In the genomic region with DNA sequence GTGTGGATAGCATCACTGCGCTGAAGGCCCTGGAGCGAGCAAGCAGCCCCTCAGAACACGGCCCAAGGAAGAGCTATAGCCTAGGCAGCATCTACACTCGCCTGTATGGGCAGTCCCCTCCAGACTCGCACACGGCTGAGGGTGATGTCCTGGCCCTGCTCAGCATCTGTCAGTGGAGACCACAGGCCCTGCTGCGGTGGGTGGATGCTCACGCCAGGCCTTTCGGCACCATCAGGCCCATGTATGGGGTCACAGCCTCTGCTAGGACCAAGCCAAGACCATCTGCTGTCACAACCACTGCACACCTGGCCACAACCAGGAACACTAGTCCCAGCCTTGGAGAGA, we compare ENCODE assay signal across 9 cellular contexts. TPM values are rescaled to one million over a fixed set of nuclear protein-coding genes. Genes with fewer than 3 reads are reported as not detected.
DNase-seq lines count a peak whose midpoint lies in the region; ATAC-seq, FAIRE-seq and TF ChIP-seq lines count a peak whose summit lies in the region.
"Had no signal": no experiment of that assay in that cellular context is flagged by ENCODE, and none has a peak within 500 bp of the region (broad histone marks: within the 10 kb centered on the region; RNA-seq: fewer than 3 reads in every experiment).

No MANE protein-coding gene starts in this region.

- H3K36me3 ChIP-seq in ACC112 (ENCODE audit: insufficient read depth, low read length) (no peaks in the 10 kb centered on the region; the same call in 1 of the 2 replicates), HUES48 (ENCODE audit: control insufficient read depth, insufficient read depth, low read length) (peaks cover 35% of the 10 kb centered on the region)

- peak overlapping the region; percentile 97 to 99 for H3K27ac Mint-ChIP-seq in natural killer cell

- H3K27ac ChIP-seq in ACC112 (ENCODE audit: low read depth, low read length) (peak overlapping the region; percentile 97), HUES48 (ENCODE audit: low read depth, low read length) (peak overlapping the region; percentile 99)

- H3K9me3 Mint-ChIP-seq in natural killer cell = no peaks in the 10 kb centered on the region

- H3K4me3 ChIP-seq in ACC112 (ENCODE audit: low read depth, low read length) = peak overlapping the region; percentile 84
- no peak overlapping the region for H3K4me3 ChIP-seq in HUES48 (ENCODE audit: low read depth, low read length)
- peak overlapping the region; percentile 53 to 63 for H3K4me3 ChIP-seq in cardiac fibroblast (replicated peaks in 1 of 2; ENCODE audit: low read depth in 2 of 2, low read length in 2 of 2)

- H3K27me3 ChIP-seq in ACC112 (ENCODE audit: insufficient read depth, low read length) = no peaks in the 10 kb centered on the region
- no peaks in the 10 kb centered on the region for H3K27me3 ChIP-seq in HUES48 (ENCODE audit: control insufficient read depth, insufficient read depth, low read length)

- peaks cover 36 to 51% of the 10 kb centered on the region in 2 donors for H3K4me1 Mint-ChIP-seq in natural killer cell

- no peaks in the 10 kb centered on the region for H3K36me3 Mint-ChIP-seq in natural killer cell

- H2AFZ ChIP-seq in ACC112 (ENCODE audit: low read length, unreplicated experiment) = no peak overlapping the region

- no peak for FAIRE-seq in H54 (lab: Jason Lieb, UNC)

- DNase-seq in cardiac fibroblast (ENCODE audit: low read depth in 2 of 2) = no peak
- DNase-seq in natural killer cell = no peak
- no peak for DNase-seq in HK-2 (ENCODE audit: unreplicated experiment)
- DNase-seq in mucosa of gallbladder (ENCODE audit: low spot score) = no peak
- no peak for DNase-seq in amniotic stem cell (lab: John Stamatoyannopoulos, UW)
- no peak for DNase-seq in H54 (ENCODE audit: insufficient read length, low spot score)
- DNase-seq: NCI-H1092 had no signal

- peak overlapping the region; percentile 87 for H3K4me3 Mint-ChIP-seq in natural killer cell

- peaks cover 59% of the 10 kb centered on the region for H3K79me2 ChIP-seq in ACC112 (ENCODE audit: control insufficient read depth, insufficient read depth, low read length, unreplicated experiment)

- TF ChIP-seq POLR2A in H54 (IDR thresholded peaks at IDR 0.05; ENCODE audit: low read depth, low read length) = no peak

- intact Hi-C loops in natural killer cell (cut with micrococcal nuclease) = loop anchor here (5.0 kb wide), 1 partner anchor 40 kb away; no protein-coding TSS in a partner anchor

- ATAC-seq in natural killer cell = no peak

- no peaks in the 10 kb centered on the region for H3K9me3 ChIP-seq in HUES48 (ENCODE audit: control insufficient read depth, insufficient read depth, low read length)

- no peak overlapping the region for H3K9ac ChIP-seq in HUES48 (ENCODE audit: low read depth, low read length)

- peaks cover 56% of the 10 kb centered on the region for H3K4me1 ChIP-seq in ACC112 (ENCODE audit: control insufficient read depth, insufficient read depth, low read length, unreplicated experiment)
- H3K4me1 ChIP-seq in HUES48 (ENCODE audit: control insufficient read depth, insufficient read depth, low read length) = peaks cover 11% of the 10 kb centered on the region

- TF ChIP-seq CTCF in cardiac fibroblast (IDR thresholded peaks at IDR 0.05; ENCODE audit: low read depth, low read length) (no peak), natural killer cell (IDR thresholded peaks at IDR 0.05) (no peak)

- no peaks in the 10 kb centered on the region for H3K27me3 Mint-ChIP-seq in natural killer cell (ENCODE audit: low read depth in 2 of 2)

RNA-seq across cellular contexts. Expression of a gene that starts 20.5 kb away (rescaled TPM):
- total RNA-seq in natural killer cell (10 to 100 TPM in 2 of 3 donors, 1 to 10 TPM in 1; 8.5 to 11.0 (median 10.6) TPM), mucosa of gallbladder (4.6 TPM)

RNA-seq across cellular contexts. Expression of a gene that starts 27.0 kb away (rescaled TPM):
- total RNA-seq in natural killer cell = 100 to 1,000 TPM; 192 to 239 (median 229) TPM
- total RNA-seq in mucosa of gallbladder = 165 TPM

RNA-seq across cellular contexts. Expression of a gene that starts 27.2 kb away (rescaled TPM):
- 1 to 10 TPM; 4.4 to 8.8 (median 6.8) TPM for total RNA-seq in natural killer cell
- 10.1 TPM for total RNA-seq in mucosa of gallbladder

RNA-seq across cellular contexts. Expression of a gene that starts 36.9 kb away (rescaled TPM):
- total RNA-seq in natural killer cell (100 to 1,000 TPM; 211 to 237 (median 218) TPM), mucosa of gallbladder (181 TPM)

RNA-seq across cellular contexts. Expression of a gene that starts 37.2 kb away (rescaled TPM):
- 1 to 10 TPM; 4.3 to 5.0 (median 4.4) TPM for total RNA-seq in natural killer cell
- total RNA-seq in mucosa of gallbladder = 257 TPM
